ENCODE assay signal across 16 cellular contexts in the genomic region with DNA sequence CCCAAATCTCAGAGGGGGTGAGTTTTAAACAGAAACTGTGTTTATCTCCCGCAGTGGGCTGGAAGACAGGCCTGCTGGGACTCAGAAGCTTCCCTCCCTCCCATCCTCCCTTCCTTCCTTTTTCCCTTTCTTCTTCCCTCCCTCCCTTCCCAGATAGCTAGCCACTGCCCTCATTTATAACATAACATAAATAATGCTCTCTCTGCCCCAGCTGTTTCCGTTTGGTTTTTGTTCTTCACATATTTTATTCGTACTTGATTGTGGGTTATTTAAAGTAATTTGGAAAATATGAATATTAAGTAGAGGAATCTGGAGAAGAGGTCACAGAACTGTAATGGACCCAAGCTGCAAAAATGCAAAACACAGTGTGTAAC.
A peak's percentile ranks its signal among the peaks of the same experiment; 100 is the strongest.
DNase-seq lines count a peak whose midpoint lies in the region; ATAC-seq and TF ChIP-seq lines count a peak whose summit lies in the region.
"Had no signal": no experiment of that assay in that cellular context is flagged by ENCODE, and none has a peak within 500 bp of the region (broad histone marks: within the 10 kb centered on the region; RNA-seq: fewer than 3 reads in every experiment).

No MANE protein-coding gene starts in this region.

- H3K9me3 ChIP-seq in BE2C, result no peaks in the 10 kb centered on the region
- no peaks in the 10 kb centered on the region for H3K9me3 ChIP-seq in sigmoid colon
- H3K9me3 ChIP-seq: colonic mucosa had no signal

- H3K4me3 ChIP-seq in BE2C (ENCODE audit: low read depth, low read length) (peak overlapping the region; percentile 12; the same call in 1 of the 2 replicates), fibroblast of the aortic adventitia (ENCODE audit: low read depth, low read length) (peak overlapping the region; percentile 49), sigmoid colon (peak overlapping the region in 2 of 4 donors; percentile 25 to 26)
- H3K4me3 ChIP-seq: colonic mucosa had no signal

- no peak for TF ChIP-seq EP300 in sigmoid colon (IDR thresholded peaks at IDR 0.05)

- CTCF ChIA-PET in activated naive CD4-positive, alpha-beta T cell treated with anti-CD3 and anti-CD28 coated beads for 36 hours (lab: Charles Lee), result interaction anchor here (0.8 kb wide), 1 partner anchor 18 kb away, joined by 3 read pairs; no protein-coding TSS in a partner anchor

- H3K4me1 ChIP-seq in BE2C, result peaks cover 37% of the 10 kb centered on the region
- peaks cover 0 to 79% (median 65%) of the 10 kb centered on the region in 4 donors for H3K4me1 ChIP-seq in sigmoid colon
- H3K4me1 ChIP-seq: colonic mucosa had no signal

- no peak for TF ChIP-seq POLR2A in sigmoid colon (IDR thresholded peaks at IDR 0.05)

- peaks cover 2% of the 10 kb centered on the region for H3K4me1 Mint-ChIP-seq in activated naive CD4-positive, alpha-beta T cell treated with anti-CD3 and anti-CD28 coated beads for 36 hours (ENCODE audit: low read depth)
- H3K4me1 Mint-ChIP-seq: activated B cell treated with CpG ODN at 0.5 μM for 24 hours; activated T-helper 17 cell treated with anti-CD3 and anti-CD28 coated beads, Interleukin-2, amount 50 U/mL, for 72 hours had no signal

- H3K27ac Mint-ChIP-seq in activated naive CD4-positive, alpha-beta T cell treated with anti-CD3 and anti-CD28 coated beads for 36 hours, result no peak overlapping the region
- H3K27ac Mint-ChIP-seq: activated B cell treated with CpG ODN at 0.5 μM for 24 hours; activated T-helper 17 cell treated with anti-CD3 and anti-CD28 coated beads, Interleukin-2, amount 50 U/mL, for 72 hours; CD4-positive, alpha-beta T cell; stimulated activated effector memory CD8-positive, alpha-beta T cell treated with anti-CD3 and anti-CD28 coated beads, Interleukin-12 subunit alpha, Interleukin-12 subunit beta, amount 100 ng/mL, for 72 hours had no signal

- H3K36me3 Mint-ChIP-seq in activated naive CD4-positive, alpha-beta T cell treated with anti-CD3 and anti-CD28 coated beads for 36 hours (ENCODE audit: low read depth), result no peaks in the 10 kb centered on the region
- H3K36me3 Mint-ChIP-seq: stimulated activated effector memory CD8-positive, alpha-beta T cell treated with anti-CD3 and anti-CD28 coated beads, Interleukin-12 subunit alpha, Interleukin-12 subunit beta, amount 100 ng/mL, for 72 hours had no signal

- no peak overlapping the region for H3K4me3 Mint-ChIP-seq in activated naive CD4-positive, alpha-beta T cell treated with anti-CD3 and anti-CD28 coated beads for 36 hours
- H3K4me3 Mint-ChIP-seq: activated B cell treated with CpG ODN at 0.5 μM for 24 hours; activated T-helper 17 cell treated with anti-CD3 and anti-CD28 coated beads, Interleukin-2, amount 50 U/mL, for 72 hours; CD4-positive, alpha-beta T cell; stimulated activated effector memory CD8-positive, alpha-beta T cell treated with anti-CD3 and anti-CD28 coated beads, Interleukin-12 subunit alpha, Interleukin-12 subunit beta, amount 100 ng/mL, for 72 hours had no signal

- H3K36me3 ChIP-seq in BE2C (no peaks in the 10 kb centered on the region; the same call in 1 of the 2 replicates), sigmoid colon (no peaks in the 10 kb centered on the region)
- H3K36me3 ChIP-seq: colonic mucosa had no signal

- peak overlapping the region; percentile 38 to 85 (median 80) for H3K27ac ChIP-seq in sigmoid colon
- H3K27ac ChIP-seq: colonic mucosa had no signal

- no peak for DNase-seq in BE2C
- no peak for DNase-seq in fibroblast of the aortic adventitia (ENCODE audit: low read depth)
- no peak for DNase-seq in sigmoid colon
- DNase-seq in DMS 273 treated with DMSO at 0.1 percent for 48 hours (lab: John Stamatoyannopoulos, UW), result no peak
- DNase-seq in SHP77 treated with DMSO at 0.1 percent for 48 hours (lab: John Stamatoyannopoulos, UW), result no peak
- DNase-seq in GDM1 (lab: John Stamatoyannopoulos, UW), result no peak
- no peak for DNase-seq in activated naive CD4-positive, alpha-beta T cell treated with anti-CD3 and anti-CD28 coated beads for 36 hours
- DNase-seq: activated B cell treated with CpG ODN at 0.5 μM for 24 hours; CD4-positive, alpha-beta T cell; colonic mucosa; H7; Kasumi-1; SHP77 had no signal

- intact Hi-C loops in sigmoid colon (cut with DNase I), result no loop called here
- intact Hi-C loops in activated naive CD4-positive, alpha-beta T cell treated with anti-CD3 and anti-CD28 coated beads for 36 hours (cut with micrococcal nuclease), result loop anchor here (10.0 kb wide), 2 partner anchors 400 to 480 kb away; no protein-coding TSS in a partner anchor

- H3K27me3 Mint-ChIP-seq in activated naive CD4-positive, alpha-beta T cell treated with anti-CD3 and anti-CD28 coated beads for 36 hours (ENCODE audit: low read depth), result peaks cover 48% of the 10 kb centered on the region

- 29 to 58% methylated on average over 3 of the region's 3 CpGs for WGBS in sigmoid colon, 2 donors

- TF ChIP-seq CTCF in BE2C (IDR thresholded peaks at IDR 0.05; ENCODE audit: low read depth, low read length), result no peak
- no peak for TF ChIP-seq CTCF in fibroblast of the aortic adventitia (IDR thresholded peaks at IDR 0.05; ENCODE audit: insufficient read depth, low read length)
- TF ChIP-seq CTCF in sigmoid colon (IDR thresholded peaks at IDR 0.05), result no peak

- H3K27me3 ChIP-seq in BE2C (no peaks in the 10 kb centered on the region), sigmoid colon (no peaks in the 10 kb centered on the region)
- H3K27me3 ChIP-seq: colonic mucosa had no signal

- H3K9me3 Mint-ChIP-seq in activated naive CD4-positive, alpha-beta T cell treated with anti-CD3 and anti-CD28 coated beads for 36 hours, result no peaks in the 10 kb centered on the region
- H3K9me3 Mint-ChIP-seq: activated B cell treated with CpG ODN at 0.5 μM for 24 hours; activated T-helper 17 cell treated with anti-CD3 and anti-CD28 coated beads, Interleukin-2, amount 50 U/mL, for 72 hours; CD4-positive, alpha-beta T cell; stimulated activated effector memory CD8-positive, alpha-beta T cell treated with anti-CD3 and anti-CD28 coated beads, Interleukin-12 subunit alpha, Interleukin-12 subunit beta, amount 100 ng/mL, for 72 hours had no signal

- ATAC-seq in SK-N-SH treated with all-trans-retinoic acid at 6 μM for 48 hours, result peak; percentile 40
- ATAC-seq: stimulated activated effector memory CD8-positive, alpha-beta T cell treated with anti-CD3 and anti-CD28 coated beads, Interleukin-12 subunit alpha, Interleukin-12 subunit beta, amount 100 ng/mL, for 72 hours had no signal

TF ChIP-seq in SK-N-SH treated with all-trans-retinoic acid at 6 μM for 48 hours, 23 proteins besides CTCF, POLR2A, EP300 and RAD21 (continues in another document):
- TF ChIP-seq, protein P1, sequence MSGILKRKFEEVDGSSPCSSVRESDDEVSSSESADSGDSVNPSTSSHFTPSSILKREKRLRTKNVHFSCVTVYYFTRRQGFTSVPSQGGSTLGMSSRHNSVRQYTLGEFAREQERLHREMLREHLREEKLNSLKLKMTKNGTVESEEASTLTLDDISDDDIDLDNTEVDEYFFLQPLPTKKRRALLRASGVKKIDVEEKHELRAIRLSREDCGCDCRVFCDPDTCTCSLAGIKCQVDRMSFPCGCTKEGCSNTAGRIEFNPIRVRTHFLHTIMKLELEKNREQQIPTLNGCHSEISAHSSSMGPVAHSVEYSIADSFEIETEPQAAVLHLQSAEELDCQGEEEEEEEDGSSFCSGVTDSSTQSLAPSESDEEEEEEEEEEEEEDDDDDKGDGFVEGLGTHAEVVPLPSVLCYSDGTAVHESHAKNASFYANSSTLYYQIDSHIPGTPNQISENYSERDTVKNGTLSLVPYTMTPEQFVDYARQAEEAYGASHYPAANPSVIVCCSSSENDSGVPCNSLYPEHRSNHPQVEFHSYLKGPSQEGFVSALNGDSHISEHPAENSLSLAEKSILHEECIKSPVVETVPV (CRISPR knock-in tag; IDR thresholded peaks at IDR 0.05), result no peak
- TF ChIP-seq, protein P2, sequence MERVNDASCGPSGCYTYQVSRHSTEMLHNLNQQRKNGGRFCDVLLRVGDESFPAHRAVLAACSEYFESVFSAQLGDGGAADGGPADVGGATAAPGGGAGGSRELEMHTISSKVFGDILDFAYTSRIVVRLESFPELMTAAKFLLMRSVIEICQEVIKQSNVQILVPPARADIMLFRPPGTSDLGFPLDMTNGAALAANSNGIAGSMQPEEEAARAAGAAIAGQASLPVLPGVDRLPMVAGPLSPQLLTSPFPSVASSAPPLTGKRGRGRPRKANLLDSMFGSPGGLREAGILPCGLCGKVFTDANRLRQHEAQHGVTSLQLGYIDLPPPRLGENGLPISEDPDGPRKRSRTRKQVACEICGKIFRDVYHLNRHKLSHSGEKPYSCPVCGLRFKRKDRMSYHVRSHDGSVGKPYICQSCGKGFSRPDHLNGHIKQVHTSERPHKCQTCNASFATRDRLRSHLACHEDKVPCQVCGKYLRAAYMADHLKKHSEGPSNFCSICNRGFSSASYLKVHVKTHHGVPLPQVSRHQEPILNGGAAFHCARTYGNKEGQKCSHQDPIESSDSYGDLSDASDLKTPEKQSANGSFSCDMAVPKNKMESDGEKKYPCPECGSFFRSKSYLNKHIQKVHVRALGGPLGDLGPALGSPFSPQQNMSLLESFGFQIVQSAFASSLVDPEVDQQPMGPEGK (CRISPR knock-in tag; IDR thresholded peaks at IDR 0.05; ENCODE audit: borderline replicate concordance), result no peak
- TF ChIP-seq ISL1 (CRISPR knock-in tag; IDR thresholded peaks at IDR 0.05) (no peak), RARB (CRISPR knock-in tag; IDR thresholded peaks at IDR 0.05) (no peak), ESRRG (CRISPR knock-in tag; IDR thresholded peaks at IDR 0.05) (no peak), ZNF70 (CRISPR knock-in tag; IDR thresholded peaks at IDR 0.05) (no peak), PPARA (CRISPR knock-in tag; IDR thresholded peaks at IDR 0.05; ENCODE audit: borderline replicate concordance) (no peak), OSR1 (CRISPR knock-in tag; IDR thresholded peaks at IDR 0.05) (no peak), BACH2 (CRISPR knock-in tag; IDR thresholded peaks at IDR 0.05; ENCODE audit: borderline replicate concordance) (no peak)
